ENCODE assay signal across 20 cellular contexts in genomic region chr17:13727441-13728171, GRCh38.
DNase-seq lines count a peak whose midpoint lies in the region; ATAC-seq, FAIRE-seq and TF ChIP-seq lines count a peak whose summit lies in the region.
"Had no signal": no experiment of that assay in that cellular context is flagged by ENCODE, and none has a peak within 500 bp of the region (broad histone marks: within the 10 kb centered on the region; RNA-seq: fewer than 3 reads in every experiment).

No MANE protein-coding gene starts in this region.

- POLR2A ChIA-PET in SK-N-SH (lab: Yijun Ruan, JAX) = no interaction called here

- TF ChIP-seq EP300 in SK-N-SH (IDR thresholded peaks at IDR 0.05; ENCODE audit: borderline replicate concordance in 1 of 2, low read depth in 1 of 2, low read length in 1 of 2) = no peak

- 35% methylated on average over 6 of the region's 6 CpGs for WGBS in SK-N-SH (ENCODE audit: low lambda C conversion rate)

- no peak for ATAC-seq in SK-N-SH treated with all-trans-retinoic acid at 6 μM for 48 hours
- no peak for ATAC-seq in HG03196 (IDR thresholded peaks at IDR 0.05; ENCODE audit: unreplicated experiment)
- ATAC-seq: psoas muscle, Right ventricle myocardium inferior had no signal

- DNase-seq in SK-N-SH (no peak), RCC 7860 (ENCODE audit: low spot score) (peak; percentile 79), fibroblast of mammary gland (ENCODE audit: low read depth) (peak; percentile 93), RPMI8226 (no peak), GF-D8 (lab: John Stamatoyannopoulos, UW) (no peak), UCSD-AML1 (lab: John Stamatoyannopoulos, UW; ENCODE audit: unreplicated experiment) (no peak)
- DNase-seq: activated CD4-positive, alpha-beta T cell treated with anti-CD3 and anti-CD28 coated beads, Interleukin-2, amount 50 U/mL, for 1 hour; activated naive CD8-positive, alpha-beta T cell treated with anti-CD3 and anti-CD28 coated beads for 36 hours; activated T-cell treated with anti-CD3 and anti-CD28 coated beads, Interleukin-2, amount 50 U/mL, for 24 hours; Caco-2; KBM-7; left ventricle myocardium inferior; NCI-H1694 treated with DMSO at 0.1 percent for 48 hours; NCI-H526 treated with DMSO at 0.1 percent for 48 hours; psoas muscle; stimulated activated CD4-positive, alpha-beta T cell treated with anti-CD3 and anti-CD28 coated beads, Interleukin-2, amount 100 ng/mL, for 48 hours had no signal

- H3K9ac ChIP-seq in SK-N-SH = no peak overlapping the region

- TF ChIP-seq CTCF in SK-N-SH (IDR thresholded peaks at IDR 0.05) (no peak), fibroblast of mammary gland (conservative IDR thresholded peaks at IDR 0.05; ENCODE audit: control insufficient read depth, insufficient read depth, low read depth, low read length) (no peak)

- H3K27me3 ChIP-seq in SK-N-SH (ENCODE audit: insufficient read depth) = no peaks in the 10 kb centered on the region

- peak; percentile 86 for FAIRE-seq in RCC 7860 (lab: Jason Lieb, UNC)
- FAIRE-seq: A204.1 had no signal

- H4K20me1 ChIP-seq in SK-N-SH (ENCODE audit: insufficient read depth) = no peaks in the 10 kb centered on the region

- H3F3A ChIP-seq in SK-N-SH (replicated peaks; ENCODE audit: insufficient read depth) = peaks cover 6% of the 10 kb centered on the region

- 0 out of 4 replicates have a peak overlapping the region, but pooled peaks of 1 of the 2 experiments have one; percentile 12 for H3K27ac ChIP-seq in SK-N-SH (ENCODE audit: low read depth in 2 of 2, low read length in 1 of 2)
- H3K27ac ChIP-seq: left ventricle myocardium inferior, psoas muscle had no signal

- H3K79me2 ChIP-seq in SK-N-SH (ENCODE audit: insufficient read depth) = no peaks in the 10 kb centered on the region

- no peak overlapping the region for H3K4me3 ChIP-seq in SK-N-SH (ENCODE audit: low read depth in 2 of 2, low read length in 1 of 2)
- H3K4me3 ChIP-seq in fibroblast of mammary gland (ENCODE audit: control insufficient read depth, low read depth, low read length) = no peak overlapping the region
- H3K4me3 ChIP-seq: left ventricle myocardium inferior, psoas muscle had no signal

- H3K4me1 ChIP-seq in SK-N-SH (ENCODE audit: control insufficient read depth in 1 of 2, insufficient read depth in 2 of 2, low read depth in 1 of 2, low read length in 1 of 2) = no peaks in the 10 kb centered on the region
- H3K4me1 ChIP-seq: Caco-2, left ventricle myocardium inferior, psoas muscle had no signal

- TF ChIP-seq RAD21 in SK-N-SH (IDR thresholded peaks at IDR 0.05; ENCODE audit: low read length) = no peak

- no peaks in the 10 kb centered on the region for H3K9me3 ChIP-seq in SK-N-SH
- H3K9me3 ChIP-seq: Caco-2, left ventricle myocardium inferior, psoas muscle had no signal

- H2AFZ ChIP-seq in SK-N-SH (ENCODE audit: low read depth) = no peak overlapping the region

- CTCF ChIA-PET in SK-N-SH (lab: Yijun Ruan, JAX) = no interaction called here

- H3K36me3 ChIP-seq in SK-N-SH (replicated peaks in 1 of 2; ENCODE audit: control insufficient read depth in 1 of 2, insufficient read depth in 2 of 2, low read length in 1 of 2) = no peaks in the 10 kb centered on the region
- H3K36me3 ChIP-seq: left ventricle myocardium inferior had no signal

- no peak overlapping the region for H3K4me2 ChIP-seq in SK-N-SH

- H3K9me2 ChIP-seq in SK-N-SH = no peaks in the 10 kb centered on the region

TF ChIP-seq in SK-N-SH, 30 proteins besides CTCF, POLR2A, EP300 and RAD21:
- TF ChIP-seq TAF1 (IDR thresholded peaks at IDR 0.05; ENCODE audit: borderline replicate concordance, low read depth, low read length) (no peak), FOSL2 (IDR thresholded peaks at IDR 0.05; ENCODE audit: borderline replicate concordance, low read depth) (peak; percentile 6; the same call in 1 of the 2 replicates), TEAD4 (IDR thresholded peaks at IDR 0.05; ENCODE audit: borderline replicate concordance, insufficient read depth) (no peak)
TF ChIP-seq in SK-N-SH: peak in this region for 1.

TF ChIP-seq in SK-N-SH treated with all-trans-retinoic acid at 6 μM for 48 hours, 23 proteins besides CTCF, POLR2A, EP300 and RAD21:
- TF ChIP-seq ARNTL (CRISPR knock-in tag; IDR thresholded peaks at IDR 0.05; ENCODE audit: borderline replicate concordance, low read depth) = no peak
- no peak for TF ChIP-seq ZNF70 (CRISPR knock-in tag; IDR thresholded peaks at IDR 0.05)
- TF ChIP-seq RARB (CRISPR knock-in tag; IDR thresholded peaks at IDR 0.05) = no peak
- no peak for TF ChIP-seq ZFP3 (CRISPR knock-in tag; IDR thresholded peaks at IDR 0.05)
- no peak for TF ChIP-seq CSRNP3 (CRISPR knock-in tag; IDR thresholded peaks at IDR 0.05)

Comparison
In these comparisons a context has a peak if more than half of its experiments do, and no peak if none do; other contexts are left out.
1. DNase-seq: peak in RCC 7860 (single experiment) and fibroblast of mammary gland (single experiment); none in SK-N-SH (single experiment), RPMI8226 (single experiment), GF-D8 (single experiment) and UCSD-AML1 (single experiment).